Comparison of ENCODE assay signal across 8 cellular contexts in genomic region chr1:45009956-45010854, GRCh38. TPM values are rescaled to one million over a fixed set of nuclear protein-coding genes. Genes with fewer than 3 reads are reported as not detected.
DNase-seq lines count a peak whose midpoint lies in the region; ATAC-seq and TF ChIP-seq lines count a peak whose summit lies in the region.

No MANE protein-coding gene starts in this region.

- DNase-seq in cardiac muscle cell (ENCODE audit: low read depth in 1 of 2, low spot score in 1 of 2) (peak in 1 of 2 donors; percentile 25), Right ventricle myocardium inferior (ENCODE audit: missing footprints) (no peak), OCI-LY7 (ENCODE audit: low spot score) (peak; percentile 31), mammary epithelial cell (peak; percentile 56), left lung (peak; percentile 50 to 84)

- peaks cover 13% of the 10 kb centered on the region for H3K36me3 ChIP-seq in cardiac muscle cell
- H3K36me3 ChIP-seq in OCI-LY7 (ENCODE audit: insufficient read depth, low read length) = peaks cover 29% of the 10 kb centered on the region; the same call in 1 of the 2 replicates
- peaks cover 7% of the 10 kb centered on the region for H3K36me3 ChIP-seq in mammary epithelial cell (ENCODE audit: insufficient read depth, low read length)
- H3K36me3 ChIP-seq in left lung = peaks cover 0 to 56% of the 10 kb centered on the region in 2 donors
- H3K36me3 ChIP-seq in stomach smooth muscle (ENCODE audit: control insufficient read depth in 2 of 2, insufficient read depth in 2 of 2, low read length in 2 of 2) = peaks cover 41 to 45% of the 10 kb centered on the region in 2 donors

- TF ChIP-seq CTCF in cardiac muscle cell (IDR thresholded peaks at IDR 0.05; ENCODE audit: low read depth, low read length) (no peak), OCI-LY7 (conservative IDR thresholded peaks at IDR 0.05; ENCODE audit: low read length) (no peak), mammary epithelial cell (conservative IDR thresholded peaks at IDR 0.05 in 1 of 2, IDR thresholded peaks at IDR 0.05 in 1 of 2; ENCODE audit: extremely low read depth in 1 of 2, insufficient read depth in 1 of 2, low read depth in 1 of 2, low read length in 2 of 2) (peak in 1 of 2 donors; percentile 9), left lung (IDR thresholded peaks at IDR 0.05) (no peak)

- ATAC-seq in Right ventricle myocardium inferior = no peak
- peak; percentile 28 for ATAC-seq in left lung
- ATAC-seq in GM18907 (IDR thresholded peaks at IDR 0.05; ENCODE audit: unreplicated experiment) = no peak
- no peak for ATAC-seq in HG03342 (IDR thresholded peaks at IDR 0.05; ENCODE audit: unreplicated experiment)

- peaks cover 6% of the 10 kb centered on the region; the same call in 1 of the 2 replicates for H3K79me2 ChIP-seq in OCI-LY7 (ENCODE audit: insufficient read depth, low read depth, low read length)
- H3K79me2 ChIP-seq in mammary epithelial cell (ENCODE audit: insufficient read depth, low read length) = peaks cover 46% of the 10 kb centered on the region

- no peak overlapping the region for H3K27ac ChIP-seq in cardiac muscle cell
- H3K27ac ChIP-seq in OCI-LY7 (ENCODE audit: low read depth, low read length, poor library complexity, severe bottlenecking) = no peak overlapping the region
- no peak overlapping the region for H3K27ac ChIP-seq in mammary epithelial cell (ENCODE audit: insufficient read depth, low read depth, low read length)
- H3K27ac ChIP-seq in left lung = peak overlapping the region in 1 of 2 donors; percentile 88
- no peak overlapping the region for H3K27ac ChIP-seq in stomach smooth muscle (ENCODE audit: low read length)

- H3K27me3 ChIP-seq in cardiac muscle cell (no peaks in the 10 kb centered on the region), mammary epithelial cell (ENCODE audit: insufficient read depth, low read length) (no peaks in the 10 kb centered on the region), left lung (no peaks in the 10 kb centered on the region), stomach smooth muscle (ENCODE audit: control insufficient read depth in 1 of 2, insufficient read depth in 2 of 2, low read length in 2 of 2) (no peaks in the 10 kb centered on the region)

- H2AFZ ChIP-seq in OCI-LY7 (ENCODE audit: low read length) (peak overlapping the region; percentile 99), mammary epithelial cell (ENCODE audit: low read depth, low read length) (peak overlapping the region; percentile 92)

- H3K9me2 ChIP-seq in OCI-LY7 (ENCODE audit: insufficient read depth, low read length) = no peaks in the 10 kb centered on the region

- no peaks in the 10 kb centered on the region for H3K9me3 ChIP-seq in cardiac muscle cell (ENCODE audit: low read depth)
- H3K9me3 ChIP-seq in OCI-LY7 (ENCODE audit: low read length) = no peaks in the 10 kb centered on the region
- no peaks in the 10 kb centered on the region for H3K9me3 ChIP-seq in mammary epithelial cell (replicated peaks; ENCODE audit: insufficient read depth, low read length)
- H3K9me3 ChIP-seq in left lung = no peaks in the 10 kb centered on the region
- no peaks in the 10 kb centered on the region for H3K9me3 ChIP-seq in stomach smooth muscle (ENCODE audit: control insufficient read depth in 2 of 2, low read length in 2 of 2)

- H3K4me2 ChIP-seq in OCI-LY7 (ENCODE audit: low read length) = peak overlapping the region; percentile 77
- H3K4me2 ChIP-seq in mammary epithelial cell (ENCODE audit: insufficient read depth, low read depth, low read length) = peak overlapping the region; percentile 93

- H3K4me1 ChIP-seq in cardiac muscle cell (ENCODE audit: low read depth) = peaks cover 13% of the 10 kb centered on the region
- peaks cover 20% of the 10 kb centered on the region for H3K4me1 ChIP-seq in OCI-LY7 (ENCODE audit: insufficient read depth, low read length, poor library complexity, severe bottlenecking)
- peaks cover 24% of the 10 kb centered on the region for H3K4me1 ChIP-seq in mammary epithelial cell (ENCODE audit: insufficient read depth, low read length)
- H3K4me1 ChIP-seq in left lung = peaks cover 18 to 52% of the 10 kb centered on the region in 2 donors
- peaks cover 53% of the 10 kb centered on the region for H3K4me1 ChIP-seq in stomach smooth muscle (ENCODE audit: control insufficient read depth, insufficient read depth, low read length)

- no TSS peak for BruUV-seq in OCI-LY7 (replicated peaks; lab: Mats Ljungman, UMichigan)
- no TSS peak for BruUV-seq in mammary epithelial cell (replicated peaks; lab: Mats Ljungman, UMichigan)

- POLR2A ChIA-PET in OCI-LY7 (lab: Charles Lee) = interaction anchor here (0.6 to 2.5 kb wide), 11 partner anchors 8 to 293 kb away, joined by 3 to 24 read pairs (median 5); partner anchors contain the start of genes EIF2B3, PLK3 and RNU5D-1

- 19% methylated on average over 26 of the region's 41 CpGs for WGBS in mammary epithelial cell (ENCODE audit: low coverage, missing lambda C conversion rate)

- CTCF ChIA-PET in OCI-LY7 (lab: Charles Lee; ENCODE audit: unreplicated experiment) (interaction anchor here (0.6 to 1.2 kb wide), 5 partner anchors 11 to 483 kb away, joined by 3 to 4 read pairs (median 3); partner anchors contain the start of gene RPS8), mammary epithelial cell (lab: Charles Lee; ENCODE audit: low non-redundant PET) (interaction anchor here (0.6 kb wide), 1 partner anchor 301 kb away, joined by 6 read pairs; no protein-coding TSS in a partner anchor)

- dilution Hi-C loops in mammary epithelial cell (cut with HindIII; ENCODE audit: low sequenced_read_pairs) = no loop called here

- in situ Hi-C loops in mammary epithelial cell (cut with MboI; ENCODE audit: low sequenced_read_pairs in 2 of 2) = loop anchor here (5.0 to 10.0 kb wide), 3 partner anchors 175 to 485 kb away; partner anchors contain the start of gene TESK2 (in 2 of the 2)

- peak overlapping the region; percentile 67 for H3K4me3 ChIP-seq in cardiac muscle cell
- peak overlapping the region; percentile 83 for H3K4me3 ChIP-seq in OCI-LY7 (ENCODE audit: low read depth, low read length, poor library complexity, severe bottlenecking)
- H3K4me3 ChIP-seq in mammary epithelial cell (replicated peaks in 1 of 3; ENCODE audit: insufficient read depth in 1 of 3, low read depth in 2 of 3, low read length in 3 of 3) = peak overlapping the region; percentile 59 to 86 (median 74)
- peak overlapping the region; percentile 79 to 86 for H3K4me3 ChIP-seq in left lung
- H3K4me3 ChIP-seq in stomach smooth muscle (ENCODE audit: low read length in 2 of 2) = peak overlapping the region; percentile 91 to 93

- H3K9ac ChIP-seq in mammary epithelial cell (ENCODE audit: insufficient read depth, low read length) (peak overlapping the region; percentile 33), stomach smooth muscle (ENCODE audit: low read length in 2 of 2) (peak overlapping the region; percentile 70 to 95)

- intact Hi-C loops in Right ventricle myocardium inferior (cut with DNase I) = loop anchor here (5.0 kb wide), 1 partner anchor 233 kb away; the partner anchor contains the start of gene RPS8
- intact Hi-C loops in OCI-LY7 (cut with micrococcal nuclease; ENCODE audit: unreplicated experiment) = loop anchor here (2.0 to 5.0 kb wide), 4 partner anchors 173 to 289 kb away; partner anchors contain the start of gene ZSWIM5
- intact Hi-C loops in mammary epithelial cell (cut with micrococcal nuclease) = no loop called here
- intact Hi-C loops in left lung (cut with DNase I) = loop anchor here in 1 of 2 donors (5.0 to 10.0 kb wide), 2 partner anchors 292 to 485 kb away; partner anchors contain the start of gene TESK2

- H4K20me1 ChIP-seq in OCI-LY7 (ENCODE audit: insufficient read depth, low read length) (no peaks in the 10 kb centered on the region), mammary epithelial cell (ENCODE audit: insufficient read depth, low read length) (no peaks in the 10 kb centered on the region)

RNA-seq across cellular contexts. Expression of gene HECTD3, which starts 0.9 kb away (rescaled TPM):
- total RNA-seq in cardiac muscle cell (22.5 TPM in 2 replicates), Right ventricle myocardium inferior (25.7 TPM), OCI-LY7 (2022) (30.1 and 31.9 TPM in 2 replicates), mammary epithelial cell (10 to 100 TPM; 18.5 to 29.4 TPM), left lung (10 to 100 TPM; 40.9 to 44.6 TPM)
- polyA plus RNA-seq in cardiac muscle cell (22.5 and 28.1 TPM in 2 replicates), mammary epithelial cell (33.0 TPM)
- 12.4 and 13.3 TPM in 2 replicates for total RNA-seq in OCI-LY7 (2014; rRNA removed; shearing (Covaris generic))
- polyA minus RNA-seq in mammary epithelial cell = 81.4 TPM

RNA-seq across cellular contexts. Expression of gene UROD, which starts 1.8 kb away (rescaled TPM):
- 110 and 142 TPM in 2 replicates for total RNA-seq in cardiac muscle cell
- polyA plus RNA-seq in cardiac muscle cell = 200 and 237 TPM in 2 replicates
- total RNA-seq in Right ventricle myocardium inferior = 71.7 TPM
- 57.4 and 73.5 TPM in 2 replicates for total RNA-seq in OCI-LY7 (2014; rRNA removed; shearing (Covaris generic))
- total RNA-seq in OCI-LY7 (2022) = 61.6 and 64.4 TPM in 2 replicates
- 100 to 1,000 TPM; 100 to 108 TPM for total RNA-seq in mammary epithelial cell
- polyA plus RNA-seq in mammary epithelial cell = 217 TPM
- polyA minus RNA-seq in mammary epithelial cell = 159 TPM
- total RNA-seq in left lung = 10 to 100 TPM; 65.2 to 74.9 TPM

RNA-seq across cellular contexts. Expression of gene EIF2B3, which starts 23.8 kb away (rescaled TPM):
- total RNA-seq in cardiac muscle cell (20.7 and 22.8 TPM in 2 replicates), Right ventricle myocardium inferior (41.8 TPM), OCI-LY7 (2022) (23.7 and 25.5 TPM in 2 replicates), mammary epithelial cell (10 to 100 TPM; 28.3 to 34.8 TPM), left lung (10 to 100 TPM; 21.3 to 32.5 TPM)
- polyA plus RNA-seq in cardiac muscle cell (39.7 and 62.6 TPM in 2 replicates), mammary epithelial cell (36.9 TPM)
- 24.7 and 26.6 TPM in 2 replicates for total RNA-seq in OCI-LY7 (2014; rRNA removed; shearing (Covaris generic))
- 49.1 TPM for polyA minus RNA-seq in mammary epithelial cell
